1 cellular context compared by ENCODE assay signal in genomic region chr5:55546991-55547390, GRCh38.
TF ChIP-seq lines count a peak whose summit lies in the region.

No MANE protein-coding gene starts in this region.

TF ChIP-seq in HCT116, 20 proteins besides CTCF, POLR2A, EP300 and RAD21 (continued from another document):
- no peak for TF ChIP-seq REST (IDR thresholded peaks at IDR 0.05; ENCODE audit: low read depth)
- TF ChIP-seq SRF (IDR thresholded peaks at IDR 0.05; ENCODE audit: low read depth), result no peak
- TF ChIP-seq ZFX (IDR thresholded peaks at IDR 0.05), result no peak
- TF ChIP-seq ZNF274 (IDR thresholded peaks at IDR 0.05; ENCODE audit: low read depth, low read length), result no peak
- no peak for TF ChIP-seq JUND (IDR thresholded peaks at IDR 0.05)
- no peak for TF ChIP-seq CBX3 (IDR thresholded peaks at IDR 0.05; ENCODE audit: low read depth)
- no peak for TF ChIP-seq EZH2 (IDR thresholded peaks at IDR 0.05)
- TF ChIP-seq EZH2phosphoT487 (IDR thresholded peaks at IDR 0.05; ENCODE audit: borderline replicate concordance), result no peak
